In the genomic region with DNA sequence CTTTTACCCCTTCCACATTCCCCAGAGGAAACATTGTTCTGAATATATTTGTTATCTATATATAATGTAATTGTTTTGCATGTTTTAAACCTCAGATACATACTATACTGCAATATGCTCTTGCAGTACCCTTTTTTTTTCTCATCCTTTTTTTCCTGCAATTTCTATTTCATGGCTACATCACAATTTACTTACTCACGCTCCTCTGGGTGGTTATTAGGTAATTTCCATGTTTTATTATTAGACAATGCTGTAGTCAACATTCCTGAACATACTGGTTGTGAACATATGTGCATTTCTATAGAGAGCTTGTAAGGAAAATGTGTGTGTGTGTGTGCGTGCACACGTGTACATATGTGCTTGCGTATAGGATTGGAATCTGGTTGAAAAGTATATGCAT, we compare ENCODE assay signal across 1 cellular context.
TF ChIP-seq lines count a peak whose summit lies in the region.

No MANE protein-coding gene starts in this region.

TF ChIP-seq in GM12878, 131 proteins besides CTCF, POLR2A, EP300 and RAD21 (continued from another document):
- no peak for TF ChIP-seq CUX1 (IDR thresholded peaks at IDR 0.05; ENCODE audit: insufficient replicate concordance, low read depth, low read length)
